Comparison of ENCODE assay signal across 6 cellular contexts in the genomic region with DNA sequence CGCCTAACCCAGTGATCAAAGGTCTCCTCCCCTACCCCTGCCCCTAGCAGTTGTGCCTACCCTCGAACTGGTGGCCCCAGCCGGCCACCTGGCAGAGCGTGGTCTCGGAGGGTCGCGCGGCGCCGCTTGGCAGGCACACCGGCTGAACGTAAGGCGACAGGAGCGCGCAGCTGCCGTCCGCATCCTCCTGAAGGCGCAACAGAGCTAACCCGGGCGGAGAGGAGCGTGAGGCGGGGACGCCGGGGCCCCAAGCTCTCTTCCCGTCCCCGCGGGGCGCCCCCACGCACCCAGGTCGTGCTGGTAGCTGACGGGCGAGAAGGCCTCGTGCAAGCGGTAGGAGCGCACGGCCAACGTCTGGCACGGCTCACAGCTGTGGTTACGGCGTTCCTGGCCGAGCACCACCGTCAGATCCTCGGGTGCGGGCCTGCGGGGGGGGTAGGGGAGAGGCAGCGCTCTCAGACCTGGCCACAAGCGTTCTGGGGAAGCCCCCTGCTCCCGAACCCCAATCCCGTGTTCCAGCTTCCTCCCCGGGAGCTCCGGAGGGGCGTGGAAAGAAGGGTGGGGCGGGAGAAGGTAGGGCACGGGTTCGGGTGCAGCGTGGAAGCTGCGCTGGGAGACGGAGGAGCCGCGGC. TPM values are rescaled to one million over a fixed set of nuclear protein-coding genes. Genes with fewer than 3 reads are reported as not detected.
A peak's percentile ranks its signal among the peaks of the same experiment; 100 is the strongest.
DNase-seq lines count a peak whose midpoint lies in the region; TF ChIP-seq lines count a peak whose summit lies in the region.

No MANE protein-coding gene starts in this region.

- H3K36me3 Mint-ChIP-seq in HFFc6 (ENCODE audit: low read depth): no peaks in the 10 kb centered on the region

- WGBS in esophagus, 2 donors: 1 to 2% methylated on average over 46 to 60 of the region's 60 CpGs

- H3K27me3 ChIP-seq in esophagus (ENCODE audit: control insufficient read depth in 1 of 2, insufficient read depth in 2 of 2, low read length in 2 of 2): no peaks in the 10 kb centered on the region

- H3K27me3 Mint-ChIP-seq in HFFc6 (ENCODE audit: insufficient read depth): peaks cover 31% of the 10 kb centered on the region

- H3K27ac Mint-ChIP-seq in HFFc6: no peak overlapping the region

- H3K4me1 ChIP-seq in esophagus (ENCODE audit: control insufficient read depth in 2 of 2, insufficient read depth in 2 of 2, low read length in 1 of 2): peaks cover 4 to 12% of the 10 kb centered on the region in 2 donors

- no peaks in the 10 kb centered on the region for H3K9me3 Mint-ChIP-seq in HFFc6

- peak overlapping the region; percentile 78 for H3K4me3 Mint-ChIP-seq in HFFc6

- H3K27ac ChIP-seq in esophagus (ENCODE audit: low read depth in 2 of 2, low read length in 1 of 2): peak overlapping the region; percentile 77 to 89

- peak overlapping the region; percentile 44 to 60 for H3K4me3 ChIP-seq in esophagus (ENCODE audit: low read depth in 1 of 2, low read length in 2 of 2)

- no peaks in the 10 kb centered on the region for H3K36me3 ChIP-seq in esophagus (ENCODE audit: control insufficient read depth in 2 of 2, insufficient read depth in 2 of 2, low read length in 1 of 2)

- H3K9me3 ChIP-seq in esophagus (ENCODE audit: control insufficient read depth in 2 of 2, insufficient read depth in 1 of 2, low read depth in 1 of 2, low read length in 1 of 2): no peaks in the 10 kb centered on the region

- H3K4me1 Mint-ChIP-seq in HFFc6 (ENCODE audit: low read depth): peaks cover 9% of the 10 kb centered on the region

- no peak for TF ChIP-seq CTCF in HFFc6 (IDR thresholded peaks at IDR 0.05)

- DNase-seq in ELR (ENCODE audit: low read depth) (peak; percentile 38), HFFc6 (no peak), T-helper 1 cell (peak; percentile 45 to 64 (median 51)), occipital lobe (lab: John Stamatoyannopoulos, UW) (no peak)
- DNase-seq in stimulated activated CD4-positive, alpha-beta T cell treated with anti-CD3 and anti-CD28 coated beads, Interleukin-4, amount 100 ng/mL, for 4 hours: peak; percentile 41 to 49

RNA-seq across cellular contexts. Expression of a gene that starts 2.8 kb away (rescaled TPM):
- not detected for total RNA-seq in HFFc6 (2021; fragmentation: NEBNext Ultra II Directional; extraction: Animal tissue kit (Norgen Biotek cat#: 25700))
- under 1 TPM in 1 of 2 donors, not detected in 1; 0.21 TPM for polyA plus RNA-seq in esophagus
- total RNA-seq in occipital lobe: not detected

RNA-seq across cellular contexts. Expression of a gene that starts 6.1 kb away (rescaled TPM):
- total RNA-seq in HFFc6 (2021; fragmentation: NEBNext Ultra II Directional; extraction: Animal tissue kit (Norgen Biotek cat#: 25700)): 1 to 10 TPM in 1 of 6 experiments, under 1 TPM in 5; 0.63 to 1.2 (median 0.87) TPM
- 10 to 100 TPM; 18.1 to 33.5 TPM for polyA plus RNA-seq in esophagus
- total RNA-seq in occipital lobe: 3.9 TPM

RNA-seq across cellular contexts. Expression of a gene that starts 19.1 kb away (rescaled TPM):
- total RNA-seq in HFFc6 (2021; fragmentation: NEBNext Ultra II Directional; extraction: Animal tissue kit (Norgen Biotek cat#: 25700)): not detected
- under 1 TPM; 0.13 to 0.49 TPM for polyA plus RNA-seq in esophagus
- not detected for total RNA-seq in occipital lobe

RNA-seq across cellular contexts. Expression of a gene that starts 23.2 kb away (rescaled TPM):
- 10 to 100 TPM; 25.8 to 30.7 (median 28.0) TPM for total RNA-seq in HFFc6 (2021; fragmentation: NEBNext Ultra II Directional; extraction: Animal tissue kit (Norgen Biotek cat#: 25700))
- polyA plus RNA-seq in esophagus: 10 to 100 TPM; 10.4 to 19.8 TPM
- total RNA-seq in occipital lobe: 14.0 TPM

RNA-seq across cellular contexts. Expression of a gene that starts 43.3 kb away (rescaled TPM):
- total RNA-seq in HFFc6 (2021; fragmentation: NEBNext Ultra II Directional; extraction: Animal tissue kit (Norgen Biotek cat#: 25700)): 10 to 100 TPM in 4 of 6 experiments, 1 to 10 TPM in 2; 8.9 to 16.9 (median 10.4) TPM
- polyA plus RNA-seq in esophagus: 1 to 10 TPM; 2.0 to 4.9 TPM
- total RNA-seq in occipital lobe: 11.7 TPM

Comparison
In these comparisons a context has a peak if more than half of its experiments do, and no peak if none do; other contexts are left out.
1. DNase-seq: peak in ELR (single experiment), T-helper 1 cell (5 of 5) and stimulated activated CD4-positive, alpha-beta T cell treated with anti-CD3 and anti-CD28 coated beads, Interleukin-4, amount 100 ng/mL, for 4 hours (2 of 2); none in HFFc6 (single experiment) and occipital lobe (single experiment).